ENCODE assay signal across 17 cellular contexts in genomic region chr9:132032584-132032945, GRCh38. TPM values are rescaled to one million over a fixed set of nuclear protein-coding genes. Genes with fewer than 3 reads are reported as not detected.
A peak's percentile ranks its signal among the peaks of the same experiment; 100 is the strongest.
DNase-seq lines count a peak whose midpoint lies in the region; ATAC-seq, FAIRE-seq and TF ChIP-seq lines count a peak whose summit lies in the region.
"Had no signal": no experiment of that assay in that cellular context is flagged by ENCODE, and none has a peak within 500 bp of the region (broad histone marks: within the 10 kb centered on the region; RNA-seq: fewer than 3 reads in every experiment).

No MANE protein-coding gene starts in this region.

- H3K9me3 Mint-ChIP-seq in astrocyte (ENCODE audit: unreplicated experiment) = no peaks in the 10 kb centered on the region
- H3K9me3 Mint-ChIP-seq in naive thymus-derived CD4-positive, alpha-beta T cell = peaks cover 0 to 1% (median 0%) of the 10 kb centered on the region in 11 donors
- H3K9me3 Mint-ChIP-seq: activated naive CD8-positive, alpha-beta T cell treated with anti-CD3 and anti-CD28 coated beads for 36 hours; nephron had no signal

- no peaks in the 10 kb centered on the region for H3K36me3 ChIP-seq in HEK293 (ENCODE audit: control insufficient read depth in 2 of 2, insufficient read depth in 1 of 2, low read length in 2 of 2)
- no peaks in the 10 kb centered on the region for H3K36me3 ChIP-seq in astrocyte (ENCODE audit: insufficient read depth, low read length)
- no peaks in the 10 kb centered on the region for H3K36me3 ChIP-seq in naive thymus-derived CD4-positive, alpha-beta T cell (ENCODE audit: control insufficient read depth in 2 of 3, insufficient read depth in 3 of 3, low read length in 3 of 3)
- H3K36me3 ChIP-seq: right lobe of liver had no signal

- no peak overlapping the region for H3K9ac ChIP-seq in astrocyte (ENCODE audit: low read length)
- H3K9ac ChIP-seq: GM23248 had no signal

- H3K27ac ChIP-seq in HEK293 (ENCODE audit: extremely low read depth, low read depth, low read length) (no peak overlapping the region), astrocyte (ENCODE audit: low read depth, low read length) (no peak overlapping the region)
- H3K27ac ChIP-seq in naive thymus-derived CD4-positive, alpha-beta T cell (ENCODE audit: low read depth, low read length) = no peak overlapping the region
- H3K27ac ChIP-seq: GM23248, HL-60, right lobe of liver had no signal

- no peak for FAIRE-seq in astrocyte (lab: Jason Lieb, UNC)

- peaks cover 26% of the 10 kb centered on the region for H3K4me1 Mint-ChIP-seq in astrocyte (ENCODE audit: low read depth, unreplicated experiment)
- peaks cover 19 to 78% (median 64%) of the 10 kb centered on the region in 7 donors for H3K4me1 Mint-ChIP-seq in naive thymus-derived CD4-positive, alpha-beta T cell

- H4K20me1 ChIP-seq in astrocyte (ENCODE audit: insufficient read depth, low read length) = peaks cover 96% of the 10 kb centered on the region

- no peak overlapping the region for H3K4me3 Mint-ChIP-seq in astrocyte (ENCODE audit: unreplicated experiment)
- no peak overlapping the region for H3K4me3 Mint-ChIP-seq in naive thymus-derived CD4-positive, alpha-beta T cell
- H3K4me3 Mint-ChIP-seq: activated CD8-positive, alpha-beta memory T cell treated with anti-CD3 and anti-CD28 coated beads, Interleukin-2, amount 10 ng/mL, durations not matched to agents 7 days and 5 days; activated naive CD8-positive, alpha-beta T cell treated with anti-CD3 and anti-CD28 coated beads for 36 hours; nephron had no signal

- H3K27me3 ChIP-seq in astrocyte (ENCODE audit: insufficient read depth, low read length) = no peaks in the 10 kb centered on the region
- H3K27me3 ChIP-seq in naive thymus-derived CD4-positive, alpha-beta T cell (ENCODE audit: control insufficient read depth in 2 of 2, insufficient read depth in 2 of 2, low read length in 2 of 2) = no peaks in the 10 kb centered on the region
- H3K27me3 ChIP-seq: right lobe of liver had no signal

- CTCF ChIA-PET in HEK293 (lab: Yijun Ruan, JAX) = no interaction called here
- CTCF ChIA-PET in naive thymus-derived CD4-positive, alpha-beta T cell (lab: Charles Lee) = no interaction called here

- no peak for TF ChIP-seq CTCF in HEK293 (tag by site-specific recombination; IDR thresholded peaks at IDR 0.05)
- no peak for TF ChIP-seq CTCF in astrocyte (IDR thresholded peaks at IDR 0.05; ENCODE audit: insufficient read depth, low read depth, low read length)

- no peak overlapping the region for H3K4me2 ChIP-seq in astrocyte (ENCODE audit: low read length)

- POLR2A ChIA-PET in HEK293 (lab: Yijun Ruan, JAX) = no interaction called here
- POLR2A ChIA-PET in naive thymus-derived CD4-positive, alpha-beta T cell (lab: Charles Lee) = no interaction called here

- H3K9me3 ChIP-seq in HEK293 (ENCODE audit: control insufficient read depth, insufficient read depth, low read depth, low read length) (no peaks in the 10 kb centered on the region), astrocyte (ENCODE audit: insufficient read depth, low read depth, low read length) (no peaks in the 10 kb centered on the region)
- no peaks in the 10 kb centered on the region for H3K9me3 ChIP-seq in naive thymus-derived CD4-positive, alpha-beta T cell (ENCODE audit: control insufficient read depth in 2 of 3, low read length in 3 of 3)
- H3K9me3 ChIP-seq: right lobe of liver had no signal

- peak overlapping the region; percentile 47 for H3K27ac Mint-ChIP-seq in astrocyte (ENCODE audit: unreplicated experiment)
- no peak overlapping the region for H3K27ac Mint-ChIP-seq in naive thymus-derived CD4-positive, alpha-beta T cell
- H3K27ac Mint-ChIP-seq: activated CD8-positive, alpha-beta memory T cell treated with anti-CD3 and anti-CD28 coated beads, Interleukin-2, amount 10 ng/mL, durations not matched to agents 7 days and 5 days; activated naive CD8-positive, alpha-beta T cell treated with anti-CD3 and anti-CD28 coated beads for 36 hours; nephron had no signal

- H3K4me1 ChIP-seq in HEK293 (ENCODE audit: control insufficient read depth, insufficient read depth, low read length) = peaks cover 7% of the 10 kb centered on the region; the same call in 1 of the 2 replicates
- peaks cover 6% of the 10 kb centered on the region for H3K4me1 ChIP-seq in astrocyte (ENCODE audit: insufficient read depth, low read length)
- no peaks in the 10 kb centered on the region for H3K4me1 ChIP-seq in naive thymus-derived CD4-positive, alpha-beta T cell (ENCODE audit: control insufficient read depth in 2 of 2, insufficient read depth in 2 of 2, low read length in 2 of 2)
- H3K4me1 ChIP-seq: right lobe of liver had no signal

- intact Hi-C loops in naive thymus-derived CD4-positive, alpha-beta T cell (cut with micrococcal nuclease) = no loop called here

- peaks cover 71% of the 10 kb centered on the region for H3K79me2 ChIP-seq in astrocyte (ENCODE audit: insufficient read depth, low read length)

- no peak overlapping the region for H2AFZ ChIP-seq in astrocyte (ENCODE audit: low read depth, low read length)
- H2AFZ ChIP-seq: GM23248 had no signal

- ATAC-seq in naive thymus-derived CD4-positive, alpha-beta T cell = no peak
- no peak for ATAC-seq in activated CD4-positive, CD25-positive, alpha-beta regulatory T cell treated with anti-CD3 and anti-CD28 coated beads, Interleukin-2, amount 50 U/mL, for 24 hours
- ATAC-seq in HG02610 (IDR thresholded peaks at IDR 0.05; ENCODE audit: unreplicated experiment) = no peak
- ATAC-seq: activated CD8-positive, alpha-beta memory T cell treated with anti-CD3 and anti-CD28 coated beads, Interleukin-2, amount 10 ng/mL, durations not matched to agents 7 days and 5 days; left lobe of liver had no signal

- no peaks in the 10 kb centered on the region for H3K36me3 Mint-ChIP-seq in astrocyte (ENCODE audit: low read depth, unreplicated experiment)
- peaks cover 0 to 13% (median 0%) of the 10 kb centered on the region in 5 donors for H3K36me3 Mint-ChIP-seq in naive thymus-derived CD4-positive, alpha-beta T cell
- H3K36me3 Mint-ChIP-seq: activated CD8-positive, alpha-beta memory T cell treated with anti-CD3 and anti-CD28 coated beads, Interleukin-2, amount 10 ng/mL, durations not matched to agents 7 days and 5 days; activated naive CD8-positive, alpha-beta T cell treated with anti-CD3 and anti-CD28 coated beads for 36 hours had no signal

- H3K27me3 Mint-ChIP-seq in astrocyte (ENCODE audit: low read depth, unreplicated experiment) = no peaks in the 10 kb centered on the region
- no peaks in the 10 kb centered on the region for H3K27me3 Mint-ChIP-seq in naive thymus-derived CD4-positive, alpha-beta T cell
- H3K27me3 Mint-ChIP-seq: activated CD8-positive, alpha-beta memory T cell treated with anti-CD3 and anti-CD28 coated beads, Interleukin-2, amount 10 ng/mL, durations not matched to agents 7 days and 5 days; activated naive CD8-positive, alpha-beta T cell treated with anti-CD3 and anti-CD28 coated beads for 36 hours had no signal

- DNase-seq in ELF-1 (ENCODE audit: low read depth, low spot score) = peak; percentile 35
- no peak for DNase-seq in astrocyte (ENCODE audit: low read depth)
- DNase-seq in myocyte (ENCODE audit: low read depth) = peak; percentile 34
- no peak for DNase-seq in naive thymus-derived CD4-positive, alpha-beta T cell
- DNase-seq: activated CD8-positive, alpha-beta memory T cell treated with anti-CD3 and anti-CD28 coated beads, Interleukin-2, amount 10 ng/mL, durations not matched to agents 7 days and 5 days; activated naive CD8-positive, alpha-beta T cell treated with anti-CD3 and anti-CD28 coated beads for 36 hours; cerebellar nuclear complex; glutamatergic neuron; GM23248; NCI-H2081 treated with DMSO at 0.1 percent for 48 hours; right lobe of liver had no signal

- H3K4me3 ChIP-seq in HEK293 (ENCODE audit: low read depth, low read length) (no peak overlapping the region), astrocyte (ENCODE audit: insufficient read depth, low read depth, low read length) (no peak overlapping the region)
- H3K4me3 ChIP-seq in naive thymus-derived CD4-positive, alpha-beta T cell (ENCODE audit: low read length) = no peak overlapping the region
- H3K4me3 ChIP-seq: GM23248, right lobe of liver had no signal

TF ChIP-seq in HEK293, 187 proteins besides CTCF, POLR2A, EP300 and RAD21:
- TF ChIP-seq ZBTB17 (tag by site-specific recombination; IDR thresholded peaks at IDR 0.05) = peak; percentile 45
- no peak for TF ChIP-seq ZNF48 (tag by site-specific recombination; IDR thresholded peaks at IDR 0.05)
- TF ChIP-seq GLI2 (tag by site-specific recombination; IDR thresholded peaks at IDR 0.05; ENCODE audit: borderline replicate concordance, low read depth) = no peak
- no peak for TF ChIP-seq HOXC10 (CRISPR knock-in tag; IDR thresholded peaks at IDR 0.05)
- TF ChIP-seq ZNF214 (tag by site-specific recombination; IDR thresholded peaks at IDR 0.05; ENCODE audit: borderline replicate concordance) = no peak
- TF ChIP-seq ZNF76 (tag by site-specific recombination; IDR thresholded peaks at IDR 0.05; ENCODE audit: borderline replicate concordance, low read depth) = no peak
- TF ChIP-seq ZNF211 (tag by site-specific recombination; IDR thresholded peaks at IDR 0.05; ENCODE audit: low read depth) = no peak

RNA-seq across cellular contexts. Expression of gene MED27, which starts 47.1 kb away (rescaled TPM):
- total RNA-seq in astrocyte (26.9 and 27.7 TPM in 2 replicates), myocyte (19.9 and 28.3 TPM in 2 replicates)
- 34.7 TPM for polyA plus RNA-seq in myocyte (2012)
- total RNA-seq in naive thymus-derived CD4-positive, alpha-beta T cell = 10 to 100 TPM; 11.5 to 26.9 (median 21.3) TPM
- polyA plus RNA-seq in naive thymus-derived CD4-positive, alpha-beta T cell = 10 to 100 TPM; 34.6 to 44.2 TPM

Comparison
In these comparisons a context has a peak if more than half of its experiments do, and no peak if none do; other contexts are left out.
1. DNase-seq: peak in ELF-1 (single experiment) and myocyte (single experiment); none in astrocyte (single experiment) and naive thymus-derived CD4-positive, alpha-beta T cell (0 of 9).